Comparison of ENCODE assay signal across 9 cellular contexts in genomic region chr3:194137314-194138097, GRCh38. TPM values are rescaled to one million over a fixed set of nuclear protein-coding genes. Genes with fewer than 3 reads are reported as not detected.
DNase-seq lines count a peak whose midpoint lies in the region; ATAC-seq, FAIRE-seq and TF ChIP-seq lines count a peak whose summit lies in the region.
"Had no signal": no experiment of that assay in that cellular context is flagged by ENCODE, and none has a peak within 500 bp of the region (broad histone marks: within the 10 kb centered on the region; RNA-seq: fewer than 3 reads in every experiment).

No MANE protein-coding gene starts in this region.

- peak overlapping the region; percentile 61 for H3K4me3 ChIP-seq in BLaER1
- H3K4me3 ChIP-seq in NT2/D1 (ENCODE audit: insufficient read length, low read depth) = peak overlapping the region; percentile 92
- peak overlapping the region; percentile 55 to 65 for H3K4me3 ChIP-seq in neutrophil (ENCODE audit: low read depth in 1 of 2, low read length in 1 of 2)

- FAIRE-seq in frontal cortex (lab: Jason Lieb, UNC) = no peak

- H3K9me3 ChIP-seq in BLaER1 (no peaks in the 10 kb centered on the region), NT2/D1 (ENCODE audit: insufficient read depth, low read length) (no peaks in the 10 kb centered on the region), neutrophil (no peaks in the 10 kb centered on the region)

- TF ChIP-seq CTCF in neutrophil (IDR thresholded peaks at IDR 0.05) = no peak

- peaks cover 52% of the 10 kb centered on the region for H3K4me1 ChIP-seq in BLaER1
- peaks cover 17% of the 10 kb centered on the region for H3K4me1 ChIP-seq in NT2/D1 (ENCODE audit: insufficient read depth, insufficient read length)
- H3K4me1 ChIP-seq in neutrophil (ENCODE audit: control insufficient read depth in 1 of 2, insufficient read depth in 1 of 2, low read depth in 1 of 2, low read length in 1 of 2) = peaks cover 47 to 61% of the 10 kb centered on the region in 2 experiments

- peak overlapping the region; percentile 99 for H3K4me2 ChIP-seq in BLaER1

- ATAC-seq in GM18867 (IDR thresholded peaks at IDR 0.05; ENCODE audit: unreplicated experiment) (peak; percentile 39), HG03159 (IDR thresholded peaks at IDR 0.05; ENCODE audit: unreplicated experiment) (peak; percentile 37)

- H3K27ac ChIP-seq in BLaER1 = no peak overlapping the region
- H3K27ac ChIP-seq in neutrophil = no peak overlapping the region

- H3K9ac ChIP-seq in BLaER1 = no peak overlapping the region
- peak overlapping the region; percentile 93 for H3K9ac ChIP-seq in NT2/D1 (ENCODE audit: insufficient read length, low read depth)

- peaks cover 96% of the 10 kb centered on the region for H4K20me1 ChIP-seq in BLaER1

- no peaks in the 10 kb centered on the region for H3K36me3 ChIP-seq in BLaER1
- H3K36me3 ChIP-seq in NT2/D1 (ENCODE audit: insufficient read depth, insufficient read length, low read length) = peaks cover 23% of the 10 kb centered on the region
- H3K36me3 ChIP-seq in neutrophil = no peaks in the 10 kb centered on the region

- peak; percentile 35 for DNase-seq in NT2/D1 (ENCODE audit: low read depth, low spot score)
- DNase-seq in activated T-helper 9 cell treated with anti-CD3 and anti-CD28 coated beads, Interleukin-2, amount 50 U/mL, for 16 hours (ENCODE audit: low read depth) = peak; percentile 12
- peak; percentile 46 to 63 for DNase-seq in frontal cortex (ENCODE audit: low spot score in 2 of 2)
- DNase-seq in pons (ENCODE audit: low spot score) = no peak

- H3K27me3 ChIP-seq in BLaER1 (peaks cover 97% of the 10 kb centered on the region), NT2/D1 (ENCODE audit: insufficient read depth, insufficient read length) (peaks cover 12% of the 10 kb centered on the region), neutrophil (peaks cover 99% of the 10 kb centered on the region)

RNA-seq across cellular contexts. Expression of gene HES1, which starts 1.6 kb away (rescaled TPM):
- total RNA-seq in frontal cortex = 14.7 TPM
- total RNA-seq: activated CD8-positive, alpha-beta memory T cell treated with anti-CD3 and anti-CD28 coated beads for 36 hours had no signal
